In the genomic region with DNA sequence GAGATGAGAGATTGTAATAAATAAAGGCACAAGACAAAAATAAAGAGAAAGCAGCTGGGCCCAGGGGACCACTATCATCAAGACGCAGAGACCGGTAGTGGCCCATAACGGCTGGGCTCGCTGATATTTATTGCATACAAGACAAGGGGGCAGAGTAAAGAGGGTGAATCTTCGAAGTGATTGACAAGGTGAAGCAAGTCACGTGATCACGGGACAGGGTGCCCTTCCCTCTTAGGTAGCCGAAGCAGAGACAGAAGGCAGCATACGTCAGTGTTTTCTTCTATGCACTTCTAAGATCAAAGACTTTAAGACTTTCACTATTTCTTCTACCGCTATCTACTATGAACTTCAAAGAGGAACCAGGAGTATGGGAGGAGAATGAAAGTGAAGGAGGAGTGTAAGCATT, we compare ENCODE assay signal across 2 cellular contexts.
TF ChIP-seq lines count a peak whose summit lies in the region.

No MANE protein-coding gene starts in this region.

TF ChIP-seq in WTC11, 78 proteins besides CTCF, POLR2A, EP300 and RAD21:
- TF ChIP-seq GRHL2 (CRISPR knock-in tag; IDR thresholded peaks at IDR 0.05; ENCODE audit: insufficient replicate concordance, severe bottlenecking) (no peak), USF1 (CRISPR knock-in tag; IDR thresholded peaks at IDR 0.05) (peak; percentile 62; the same call in 1 of the 2 replicates), USF2 (CRISPR knock-in tag; IDR thresholded peaks at IDR 0.05) (peak; percentile 63), NR1H2 (CRISPR knock-in tag; IDR thresholded peaks at IDR 0.05) (no peak)

TF ChIP-seq in H1, 55 proteins besides CTCF, POLR2A, EP300 and RAD21:
- TF ChIP-seq POLR2AphosphoS5 (IDR thresholded peaks at IDR 0.05; ENCODE audit: low read depth, low read length) (peak; percentile 67; the same call in 1 of the 2 replicates), USF2 (IDR thresholded peaks at IDR 0.05; ENCODE audit: low read length) (peak; percentile 24; the same call in 1 of the 2 replicates), CHD7 (IDR thresholded peaks at IDR 0.05; ENCODE audit: insufficient replicate concordance, low read length) (no peak), NANOG (IDR thresholded peaks at IDR 0.05; ENCODE audit: insufficient read depth, low read depth, low read length, poor library complexity, severe bottlenecking) (no peak)
